ENCODE assay signal across 1 cellular context in genomic region chr16:84178892-84179611, GRCh38.
TF ChIP-seq lines count a peak whose summit lies in the region.

No MANE protein-coding gene starts in this region.

TF ChIP-seq in HepG2, 621 proteins besides CTCF, POLR2A, EP300 and RAD21:
- peak; percentile 27; the same call in 1 of the 2 replicates for TF ChIP-seq RBFOX2 (IDR thresholded peaks at IDR 0.05; ENCODE audit: low read depth, low read length)
- TF ChIP-seq KDM6A (CRISPR knock-in tag; IDR thresholded peaks at IDR 0.05; ENCODE audit: low read depth) = no peak
TF ChIP-seq in HepG2: peak in this region for 1.
